ENCODE assay signal across 8 cellular contexts in genomic region chr5:179762079-179762780, GRCh38. TPM values are rescaled to one million over a fixed set of nuclear protein-coding genes. Genes with fewer than 3 reads are reported as not detected.
DNase-seq lines count a peak whose midpoint lies in the region; ATAC-seq and TF ChIP-seq lines count a peak whose summit lies in the region.

No MANE protein-coding gene starts in this region.

- no peak for ATAC-seq in HG03469 (IDR thresholded peaks at IDR 0.05; ENCODE audit: unreplicated experiment)

- H3K4me3 Mint-ChIP-seq in activated naive CD4-positive, alpha-beta T cell treated with anti-CD3 and anti-CD28 coated beads for 36 hours = no peak overlapping the region

- intact Hi-C loops in activated naive CD4-positive, alpha-beta T cell treated with anti-CD3 and anti-CD28 coated beads for 36 hours (cut with micrococcal nuclease) = no loop called here
- intact Hi-C loops in uterus (cut with DNase I; ENCODE audit: low total_unique reads) = no loop called here

- TF ChIP-seq CTCF in uterus (IDR thresholded peaks at IDR 0.05) = no peak

- no peaks in the 10 kb centered on the region for H3K9me3 Mint-ChIP-seq in activated naive CD4-positive, alpha-beta T cell treated with anti-CD3 and anti-CD28 coated beads for 36 hours

- DNase-seq in activated gamma-delta T cell treated with Interleukin-2 at 50 U/mL for 16 hours (peak; percentile 8), activated gamma-delta T cell (lab: John Stamatoyannopoulos, UW) (no peak), MV-4-11 (lab: John Stamatoyannopoulos, UW) (peak; percentile 86), kidney tubule cell (ENCODE audit: low spot score) (peak; percentile 43), uterus (no peak), medulla oblongata (ENCODE audit: extremely low spot score) (no peak)
- DNase-seq in activated naive CD4-positive, alpha-beta T cell treated with anti-CD3 and anti-CD28 coated beads for 36 hours = peak; percentile 54

- no peaks in the 10 kb centered on the region for H3K27me3 ChIP-seq in uterus

- TF ChIP-seq POLR2A in uterus (IDR thresholded peaks at IDR 0.05) = no peak

- no peaks in the 10 kb centered on the region for H3K27me3 Mint-ChIP-seq in activated naive CD4-positive, alpha-beta T cell treated with anti-CD3 and anti-CD28 coated beads for 36 hours (ENCODE audit: low read depth)

- H3K27ac Mint-ChIP-seq in activated naive CD4-positive, alpha-beta T cell treated with anti-CD3 and anti-CD28 coated beads for 36 hours = peak overlapping the region; percentile 6

- H3K36me3 Mint-ChIP-seq in activated naive CD4-positive, alpha-beta T cell treated with anti-CD3 and anti-CD28 coated beads for 36 hours (ENCODE audit: low read depth) = peaks cover 12% of the 10 kb centered on the region

- peaks cover 0 to 11% of the 10 kb centered on the region in 2 donors for H3K4me1 ChIP-seq in uterus

- H3K4me1 Mint-ChIP-seq in activated naive CD4-positive, alpha-beta T cell treated with anti-CD3 and anti-CD28 coated beads for 36 hours (ENCODE audit: low read depth) = peaks cover 59% of the 10 kb centered on the region

- CTCF ChIA-PET in activated naive CD4-positive, alpha-beta T cell treated with anti-CD3 and anti-CD28 coated beads for 36 hours (lab: Charles Lee) = interaction anchor here (0.8 to 3.1 kb wide), 19 partner anchors 8 to 553 kb away, joined by 3 to 21 read pairs (median 4); partner anchors contain the start of genes LTC4S and MAML1

- no peaks in the 10 kb centered on the region for H3K9me3 ChIP-seq in uterus

- peak overlapping the region; percentile 63 to 72 for H3K27ac ChIP-seq in uterus

- no peak overlapping the region for H3K4me3 ChIP-seq in uterus

- no peaks in the 10 kb centered on the region for H3K36me3 ChIP-seq in uterus

RNA-seq across cellular contexts. Expression of gene MAML1, which starts 29.6 kb away (rescaled TPM):
- total RNA-seq in activated naive CD4-positive, alpha-beta T cell treated with anti-CD3 and anti-CD28 coated beads for 36 hours = 10 to 100 TPM; 20.7 TPM
- total RNA-seq in uterus = 10 to 100 TPM; 19.7 to 44.1 (median 21.4) TPM

RNA-seq across cellular contexts. Expression of gene LTC4S, which starts 31.6 kb away (rescaled TPM):
- total RNA-seq in activated naive CD4-positive, alpha-beta T cell treated with anti-CD3 and anti-CD28 coated beads for 36 hours = under 1 TPM in 1 of 2 experiments, not detected in 1; 0.79 TPM
- 10 to 100 TPM in 2 of 4 donors, 1 to 10 TPM in 1, not detected in 1; 4.1 to 22.9 (median 13.6) TPM for total RNA-seq in uterus

RNA-seq across cellular contexts. Expression of gene MGAT4B, which starts 44.4 kb away (rescaled TPM):
- total RNA-seq in activated naive CD4-positive, alpha-beta T cell treated with anti-CD3 and anti-CD28 coated beads for 36 hours = 10 to 100 TPM; 57.7 to 59.9 TPM
- 10 to 100 TPM; 31.8 to 87.4 (median 66.4) TPM for total RNA-seq in uterus

RNA-seq across cellular contexts. Expression of gene SQSTM1, which starts 58.5 kb away (rescaled TPM):
- total RNA-seq in activated naive CD4-positive, alpha-beta T cell treated with anti-CD3 and anti-CD28 coated beads for 36 hours = 100 to 1,000 TPM; 109 to 114 TPM
- 100 to 1,000 TPM in 3 of 4 donors, 10 to 100 TPM in 1; 94.7 to 874 (median 439) TPM for total RNA-seq in uterus

Comparison
In these comparisons a context has a peak if more than half of its experiments do, and no peak if none do; other contexts are left out.
1. DNase-seq: peak in activated gamma-delta T cell treated with Interleukin-2 at 50 U/mL for 16 hours (single experiment), MV-4-11 (single experiment), activated naive CD4-positive, alpha-beta T cell treated with anti-CD3 and anti-CD28 coated beads for 36 hours (single experiment) and kidney tubule cell (single experiment); none in activated gamma-delta T cell (single experiment), uterus (0 of 2) and medulla oblongata (single experiment).